Comparison of ENCODE assay signal across 28 cellular contexts in the genomic region with DNA sequence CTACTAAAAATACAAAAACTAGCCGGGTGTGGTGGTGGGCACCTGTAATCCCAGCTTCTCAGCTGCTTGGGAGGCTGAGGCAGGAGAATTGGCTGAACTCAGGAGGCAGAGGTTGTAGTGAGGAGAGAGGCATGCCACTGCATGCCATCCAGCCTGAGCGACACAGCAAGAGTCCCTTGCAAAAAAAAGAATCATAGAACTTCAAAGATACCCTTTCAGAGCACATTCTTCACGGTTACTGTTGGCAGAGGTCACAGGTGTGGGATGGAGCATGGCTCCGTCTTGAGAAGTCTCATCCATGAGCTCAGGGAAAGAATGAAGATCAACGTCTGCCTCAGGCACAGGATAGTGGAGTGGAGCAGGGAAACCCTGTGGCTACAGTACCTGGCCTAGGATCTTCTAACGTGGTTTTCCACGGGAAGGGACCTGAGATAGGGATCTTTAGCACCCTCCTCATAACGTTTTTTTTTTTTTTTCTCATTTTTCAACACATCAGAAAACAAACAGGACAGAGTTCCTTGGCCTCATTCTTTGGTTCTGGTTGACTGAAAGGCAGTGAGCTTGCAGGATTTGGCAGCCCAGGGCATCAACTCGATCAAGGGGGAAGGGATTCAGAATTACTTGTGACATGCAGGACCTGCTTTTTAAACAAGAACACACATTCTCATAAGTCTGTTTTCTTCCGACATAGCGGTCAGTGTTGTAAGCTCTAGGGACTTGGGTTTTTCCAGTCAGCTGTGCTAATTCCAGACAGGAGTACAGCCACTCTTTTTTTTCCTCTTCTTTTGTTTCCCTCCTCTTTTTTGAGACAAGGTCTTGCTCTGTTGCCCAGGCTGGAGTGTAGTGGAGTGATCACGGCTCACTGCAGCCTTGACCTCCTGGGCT. TPM values are rescaled to one million over a fixed set of nuclear protein-coding genes. Genes with fewer than 3 reads are reported as not detected.
DNase-seq lines count a peak whose midpoint lies in the region; ATAC-seq and TF ChIP-seq lines count a peak whose summit lies in the region.
"Had no signal": no experiment of that assay in that cellular context is flagged by ENCODE, and none has a peak within 500 bp of the region (broad histone marks: within the 10 kb centered on the region; RNA-seq: fewer than 3 reads in every experiment).

No MANE protein-coding gene starts in this region.

- no peak for TF ChIP-seq POLR2A in gastroesophageal sphincter (IDR thresholded peaks at IDR 0.05)

- TF ChIP-seq CTCF in brain (conservative IDR thresholded peaks at IDR 0.05) (no peak), gastroesophageal sphincter (IDR thresholded peaks at IDR 0.05) (no peak)

- H3K9me3 ChIP-seq in mesodermal cell (ENCODE audit: control insufficient read depth, low read length) (no peaks in the 10 kb centered on the region), gastroesophageal sphincter (no peaks in the 10 kb centered on the region)
- H3K9me3 ChIP-seq: esophagus squamous epithelium, left lung, Peyer's patch, SJSA1, suprapubic skin had no signal

- H3K36me3 ChIP-seq in mesodermal cell (ENCODE audit: control insufficient read depth, insufficient read depth, low read length): peaks cover 65% of the 10 kb centered on the region
- H3K36me3 ChIP-seq in gastroesophageal sphincter: peaks cover 0 to 66% of the 10 kb centered on the region in 2 donors

- H3K4me1 Mint-ChIP-seq in brain: no peaks in the 10 kb centered on the region
- no peaks in the 10 kb centered on the region for H3K4me1 Mint-ChIP-seq in stimulated activated naive CD8-positive, alpha-beta T cell treated with anti-CD3 and anti-CD28 coated beads, Interleukin-15, amount 100 ng/mL, for 72 hours
- H3K4me1 Mint-ChIP-seq: CD4-positive, CD25-positive, alpha-beta regulatory T cell; immature natural killer cell; naive B cell had no signal

- H3K4me3 ChIP-seq in mesodermal cell (ENCODE audit: extremely low read depth, insufficient read depth, low read length, poor library complexity, severe bottlenecking): no peak overlapping the region
- no peak overlapping the region for H3K4me3 ChIP-seq in gastroesophageal sphincter
- H3K4me3 ChIP-seq: esophagus squamous epithelium, left lung, Peyer's patch, SJSA1, suprapubic skin had no signal

- H3K27me3 ChIP-seq in gastroesophageal sphincter: no peaks in the 10 kb centered on the region
- H3K27me3 ChIP-seq: esophagus squamous epithelium, left lung, Peyer's patch, SJSA1, suprapubic skin had no signal

- no peak overlapping the region for H3K4me3 Mint-ChIP-seq in brain
- H3K4me3 Mint-ChIP-seq in stimulated activated naive CD8-positive, alpha-beta T cell treated with anti-CD3 and anti-CD28 coated beads, Interleukin-15, amount 100 ng/mL, for 72 hours: no peak overlapping the region
- H3K4me3 Mint-ChIP-seq: activated T-cell treated with anti-CD3 and anti-CD28 coated beads, Interleukin-2, amount 50 U/mL, for 4 hours; CD4-positive, CD25-positive, alpha-beta regulatory T cell; immature natural killer cell; naive B cell had no signal

- H3K9me3 Mint-ChIP-seq in brain: no peaks in the 10 kb centered on the region
- no peaks in the 10 kb centered on the region for H3K9me3 Mint-ChIP-seq in stimulated activated naive CD8-positive, alpha-beta T cell treated with anti-CD3 and anti-CD28 coated beads, Interleukin-15, amount 100 ng/mL, for 72 hours
- H3K9me3 Mint-ChIP-seq: activated T-cell treated with anti-CD3 and anti-CD28 coated beads, Interleukin-2, amount 50 U/mL, for 4 hours; immature natural killer cell; naive B cell had no signal

- WGBS in mesodermal cell (ENCODE audit: insufficient coverage in 2 of 2), 2 experiments: 92 to 94% methylated on average over 8 to 9 of the region's 12 CpGs
- WGBS in gastroesophageal sphincter (ENCODE audit: low coverage in 1 of 2), 2 donors: 69 to 81% methylated on average over 4 to 12 of the region's 12 CpGs

- H3K4me1 ChIP-seq in mesodermal cell (ENCODE audit: control insufficient read depth, insufficient read depth, low read length, poor library complexity, severe bottlenecking) (no peaks in the 10 kb centered on the region), gastroesophageal sphincter (no peaks in the 10 kb centered on the region)
- H3K4me1 ChIP-seq: esophagus squamous epithelium, left lung, Peyer's patch, SJSA1, suprapubic skin had no signal

- no peaks in the 10 kb centered on the region for H3K27me3 Mint-ChIP-seq in brain
- H3K27me3 Mint-ChIP-seq in stimulated activated naive CD8-positive, alpha-beta T cell treated with anti-CD3 and anti-CD28 coated beads, Interleukin-15, amount 100 ng/mL, for 72 hours: no peaks in the 10 kb centered on the region
- H3K27me3 Mint-ChIP-seq: CD4-positive, CD25-positive, alpha-beta regulatory T cell; naive B cell had no signal

- H3K27ac Mint-ChIP-seq in brain: peak overlapping the region in 4 of 5 experiments; percentile 36 to 90 (median 76)
- peak overlapping the region; percentile 62 to 71 for H3K27ac Mint-ChIP-seq in stimulated activated naive CD8-positive, alpha-beta T cell treated with anti-CD3 and anti-CD28 coated beads, Interleukin-15, amount 100 ng/mL, for 72 hours

- peak overlapping the region; percentile 16 for H3K27ac ChIP-seq in mesodermal cell (ENCODE audit: low read depth, low read length, severe bottlenecking)
- H3K27ac ChIP-seq in gastroesophageal sphincter: no peak overlapping the region
- H3K27ac ChIP-seq: esophagus squamous epithelium, left lung, Peyer's patch, SJSA1, suprapubic skin had no signal

- H3K36me3 Mint-ChIP-seq in brain: peaks cover 72% of the 10 kb centered on the region

- no peak for TF ChIP-seq EP300 in gastroesophageal sphincter (IDR thresholded peaks at IDR 0.05)

- no peak for ATAC-seq in stimulated activated naive CD8-positive, alpha-beta T cell treated with anti-CD3 and anti-CD28 coated beads, Interleukin-15, amount 100 ng/mL, for 72 hours
- ATAC-seq in GM19023 (IDR thresholded peaks at IDR 0.05; ENCODE audit: unreplicated experiment) (no peak), gastroesophageal sphincter (no peak)
- ATAC-seq in activated CD4-positive, CD25-positive, alpha-beta regulatory T cell treated with anti-CD3 and anti-CD28 coated beads, Interleukin-2, amount 50 U/mL, for 24 hours: no peak
- ATAC-seq: activated T-cell treated with anti-CD3 and anti-CD28 coated beads, Interleukin-2, amount 50 U/mL, for 4 hours; left lung had no signal

- DNase-seq in activated CD8-positive, alpha-beta memory T cell treated with anti-CD3 and anti-CD28 coated beads, Interleukin-2, amount 50 U/mL, for 48 hours: peak; percentile 32
- no peak for DNase-seq in activated CD8-positive, alpha-beta memory T cell treated with anti-CD3 and anti-CD28 coated beads, Interleukin-2, amount 50 U/mL, for 4 hours
- DNase-seq in stimulated activated naive CD8-positive, alpha-beta T cell treated with anti-CD3 and anti-CD28 coated beads, Interleukin-15, amount 100 ng/mL, for 72 hours: no peak
- DNase-seq: activated naive CD4-positive, alpha-beta T cell; activated T-cell treated with anti-CD3 and anti-CD28 coated beads, Interleukin-2, amount 50 U/mL, for 4 hours; amygdala; CD4-positive, CD25-positive, alpha-beta regulatory T cell; esophagus squamous epithelium; hypothalamus; immature natural killer cell; left lung; mesendoderm; naive B cell; NCI-H1436; NCI-H2081 treated with DMSO at 0.1 percent for 48 hours; NCI-H748 treated with DMSO at 0.1 percent for 48 hours; nucleus accumbens; Peyer's patch; stimulated activated CD4-positive, alpha-beta T cell treated with anti-CD3 and anti-CD28 coated beads, Interleukin-2, amount 100 ng/mL, for 48 hours; T-helper 1 cell had no signal

RNA-seq across cellular contexts. Expression of gene F2, which starts 22.8 kb away (rescaled TPM):
- polyA plus RNA-seq in brain (ENCODE audit: insufficient read depth, low read depth, low replicate concordance): not detected
- polyA plus RNA-seq in mesodermal cell (2013, experiment 1 of 2): not detected
- polyA plus RNA-seq in mesodermal cell (2013, experiment 2 of 2): not detected
- 1 to 10 TPM in 1 of 4 donors, under 1 TPM in 1, not detected in 2; 0.62 to 3.6 TPM for total RNA-seq in gastroesophageal sphincter
- total RNA-seq: A172; CD4-positive, CD25-positive, alpha-beta regulatory T cell; left lung; SJSA1 had no signal
- polyA plus RNA-seq: CD4-positive, CD25-positive, alpha-beta regulatory T cell; immature natural killer cell had no signal

RNA-seq across cellular contexts. Expression of gene ZNF408, which starts 41.0 kb away (rescaled TPM):
- polyA plus RNA-seq in brain (ENCODE audit: insufficient read depth, low read depth, low replicate concordance): 7.9 TPM
- 10.6 TPM for polyA plus RNA-seq in mesodermal cell (2013, experiment 1 of 2)
- polyA plus RNA-seq in mesodermal cell (2013, experiment 2 of 2): 6.3 TPM
- 10 to 100 TPM in 3 of 4 donors, 1 to 10 TPM in 1; 4.7 to 14.2 (median 10.4) TPM for total RNA-seq in gastroesophageal sphincter

RNA-seq across cellular contexts. Expression of gene ARHGAP1, which starts 41.4 kb away (rescaled TPM):
- 62.5 TPM for polyA plus RNA-seq in brain (ENCODE audit: insufficient read depth, low read depth, low replicate concordance)
- polyA plus RNA-seq in mesodermal cell (2013, experiment 1 of 2): 50.9 TPM
- polyA plus RNA-seq in mesodermal cell (2013, experiment 2 of 2): 42.7 TPM
- total RNA-seq in gastroesophageal sphincter: 100 to 1,000 TPM in 1 of 4 donors, 10 to 100 TPM in 3; 57.3 to 105 (median 64.0) TPM
